ENCODE assay signal across 8 cellular contexts in genomic region chr2:8679827-8680731, GRCh38. TPM values are rescaled to one million over a fixed set of nuclear protein-coding genes. Genes with fewer than 3 reads are reported as not detected.
DNase-seq lines count a peak whose midpoint lies in the region; ATAC-seq and TF ChIP-seq lines count a peak whose summit lies in the region.

No MANE protein-coding gene starts in this region.

- DNase-seq in AG04450 (ENCODE audit: low read depth, low spot score) (no peak), H7 (peak; percentile 18), OCI-LY7 (ENCODE audit: low spot score) (peak; percentile 38), dorsolateral prefrontal cortex (peak in 1 of 10 donors; percentile 20), midbrain (lab: John Stamatoyannopoulos, UW) (peak; percentile 46), uterus (peak in 1 of 2 donors; percentile 27)

- H3K9me3 ChIP-seq in AG04450 (ENCODE audit: control insufficient read depth, insufficient read depth, low read length) (peaks cover under 1% of the 10 kb centered on the region), OCI-LY7 (ENCODE audit: low read length) (0 out of 2 replicates have a peak, but pooled peaks cover 5% of the 10 kb centered on the region), uterus (no peaks in the 10 kb centered on the region)

- TF ChIP-seq CTCF in AG04450 (IDR thresholded peaks at IDR 0.05; ENCODE audit: low read depth, low read length) (no peak), OCI-LY7 (conservative IDR thresholded peaks at IDR 0.05; ENCODE audit: low read length) (no peak; the same call in 1 of the 2 replicates), dorsolateral prefrontal cortex (IDR thresholded peaks at IDR 0.05 in 54 of 56, conservative IDR thresholded peaks at IDR 0.05 in 2 of 56; ENCODE audit: low read depth in 1 of 56, partially characterized antibody in 56 of 56) (peak in 2 of 56 donors; percentile 5 to 18), uterus (IDR thresholded peaks at IDR 0.05) (no peak)

- H3K4me2 ChIP-seq in OCI-LY7 (ENCODE audit: low read length), result peak overlapping the region; percentile 94

- CTCF ChIA-PET in AG04450 (lab: Charles Lee) (interaction anchor here (0.6 to 3.6 kb wide), 8 partner anchors 44 to 1583 kb away, joined by 3 to 19 read pairs (median 4); no protein-coding TSS in a partner anchor), OCI-LY7 (lab: Charles Lee; ENCODE audit: unreplicated experiment) (interaction anchor here (0.6 to 2.4 kb wide), 2 partner anchors 106 to 445 kb away, joined by 3 to 12 read pairs; no protein-coding TSS in a partner anchor)

- H3K4me3 ChIP-seq in AG04450 (ENCODE audit: low read depth, low read length) (peak overlapping the region; percentile 67), H7 (ENCODE audit: insufficient read depth, low read depth, low read length) (no peak overlapping the region), OCI-LY7 (ENCODE audit: low read depth, low read length, poor library complexity, severe bottlenecking) (peak overlapping the region; percentile 68), dorsolateral prefrontal cortex (peak overlapping the region in 58 of 59 donors; percentile 14 to 93 (median 68)), uterus (peak overlapping the region in 1 of 2 donors; percentile 49)

- no peaks in the 10 kb centered on the region for H3K9me2 ChIP-seq in OCI-LY7 (ENCODE audit: insufficient read depth, low read length)

- H3K27me3 ChIP-seq in AG04450 (ENCODE audit: control insufficient read depth, insufficient read depth, low read length) (no peaks in the 10 kb centered on the region), H7 (ENCODE audit: control insufficient read depth, insufficient read depth, low read length) (peaks cover 65% of the 10 kb centered on the region), dorsolateral prefrontal cortex (peaks cover 0 to 6% (median 0%) of the 10 kb centered on the region in 45 donors), uterus (no peaks in the 10 kb centered on the region)

- H2AFZ ChIP-seq in OCI-LY7 (ENCODE audit: low read length), result no peak overlapping the region; the same call in 1 of the 2 replicates

- peak in 1 of 2 donors; percentile 38 for TF ChIP-seq POLR2A in uterus (IDR thresholded peaks at IDR 0.05)

- H3K36me3 ChIP-seq in H7 (replicated peaks; ENCODE audit: control insufficient read depth, insufficient read depth, low read length), result no peaks in the 10 kb centered on the region
- H3K36me3 ChIP-seq in OCI-LY7 (ENCODE audit: insufficient read depth, low read length), result peaks cover 29% of the 10 kb centered on the region
- H3K36me3 ChIP-seq in uterus, result no peaks in the 10 kb centered on the region

- peaks cover 17% of the 10 kb centered on the region for H4K20me1 ChIP-seq in OCI-LY7 (ENCODE audit: insufficient read depth, low read length)

- POLR2A ChIA-PET in AG04450 (lab: Yijun Ruan, JAX) (interaction anchor here (0.6 to 5.0 kb wide), 12 partner anchors 17 to 557 kb away, joined by 3 to 90 read pairs (median 10); no protein-coding TSS in a partner anchor), OCI-LY7 (lab: Charles Lee) (interaction anchor here (0.5 to 5.2 kb wide), 37 partner anchors 11 to 1621 kb away, joined by 3 to 112 read pairs (median 4); no protein-coding TSS in a partner anchor)

- ATAC-seq in HG03571 (IDR thresholded peaks at IDR 0.05; ENCODE audit: unreplicated experiment) (no peak), HG03521 (IDR thresholded peaks at IDR 0.05; ENCODE audit: unreplicated experiment) (no peak)

- peaks cover 33% of the 10 kb centered on the region for H3K4me1 ChIP-seq in OCI-LY7 (ENCODE audit: insufficient read depth, low read length, poor library complexity, severe bottlenecking)
- H3K4me1 ChIP-seq in uterus, result peaks cover 3 to 5% of the 10 kb centered on the region in 2 donors

- no TSS peak for BruUV-seq in OCI-LY7 (replicated peaks; lab: Mats Ljungman, UMichigan)

- H3K79me2 ChIP-seq in OCI-LY7 (ENCODE audit: insufficient read depth, low read depth, low read length), result peaks cover 32% of the 10 kb centered on the region

- H3K27ac ChIP-seq in AG04450 (ENCODE audit: low read depth, low read length) (peak overlapping the region; percentile 87), OCI-LY7 (ENCODE audit: low read depth, low read length, poor library complexity, severe bottlenecking) (peak overlapping the region; percentile 56), dorsolateral prefrontal cortex (peak overlapping the region; percentile 55 to 99 (median 95)), uterus (peak overlapping the region; percentile 91 to 94)

- intact Hi-C loops in OCI-LY7 (cut with micrococcal nuclease; ENCODE audit: unreplicated experiment) (loop anchor here (10.0 kb wide), 1 partner anchor 1045 kb away; no protein-coding TSS in a partner anchor), dorsolateral prefrontal cortex (cut with DNase I) (loop anchor here (5.0 to 10.0 kb wide), 4 partner anchors 145 to 1563 kb away; no protein-coding TSS in a partner anchor), uterus (cut with DNase I; ENCODE audit: low total_unique reads) (no loop called here)

RNA-seq across cellular contexts. Expression of gene ID2, which starts 1.8 kb away (rescaled TPM):
- 74.3 and 74.5 TPM in 2 replicates for polyA plus RNA-seq in AG04450 (2011; rRNA removed)
- 57.8 and 78.4 TPM in 2 replicates for polyA minus RNA-seq in AG04450 (2011; rRNA and poly(A)+ RNA removed)
- total RNA-seq in H7 (2014; rRNA removed; shearing (Covaris generic)), result 38.7 and 58.2 TPM in 2 replicates
- total RNA-seq in OCI-LY7 (2014; rRNA removed; shearing (Covaris generic)), result 439 and 498 TPM in 2 replicates
- total RNA-seq in OCI-LY7 (2022), result 69.8 and 79.3 TPM in 2 replicates
- total RNA-seq in dorsolateral prefrontal cortex, result 100 to 1,000 TPM in 103 of 120 experiments, 10 to 100 TPM in 17; 73.4 to 233 (median 124) TPM
- 100 to 1,000 TPM in 2 of 4 donors, 10 to 100 TPM in 2; 36.9 to 341 (median 176) TPM for total RNA-seq in uterus
